In genomic region chr2:200888719-200889625, GRCh38 we compare ENCODE assay signal across 1 cellular context.
TF ChIP-seq lines count a peak whose summit lies in the region.

TSS of gene NIF3L1 (plus strand) at chr2:200889371. CDS start at chr2:200891944, 2,573 bp downstream.
TSS of gene PPIL3 (minus strand) at chr2:200889077. CDS start at chr2:200887615, 1,462 bp downstream.

TF ChIP-seq in A549, 52 proteins besides CTCF, POLR2A, EP300 and RAD21 (continued from another document):
- no peak for TF ChIP-seq FOSL2 (IDR thresholded peaks at IDR 0.05)
- TF ChIP-seq FOSL2 (CRISPR knock-in tag; IDR thresholded peaks at IDR 0.05) = peak; percentile 42
- TF ChIP-seq HOXB13 (CRISPR knock-in tag; IDR thresholded peaks at IDR 0.05; ENCODE audit: low read depth) = peak; percentile 17; the same call in 1 of the 2 replicates
- TF ChIP-seq HDAC2 (IDR thresholded peaks at IDR 0.05) = 0 out of 2 replicates have a peak, but pooled peaks have one; percentile 16
- TF ChIP-seq RARB (CRISPR knock-in tag; IDR thresholded peaks at IDR 0.05) = no peak
- TF ChIP-seq NPAS2 (CRISPR knock-in tag; IDR thresholded peaks at IDR 0.05; ENCODE audit: borderline replicate concordance) = no peak
- no peak for TF ChIP-seq CHD2 (IDR thresholded peaks at IDR 0.05; ENCODE audit: low read length, partially characterized antibody)
- peak; percentile 91 for TF ChIP-seq MAX (IDR thresholded peaks at IDR 0.05)
- no peak for TF ChIP-seq RCOR1 (IDR thresholded peaks at IDR 0.05; ENCODE audit: low read depth, low read length)
- no peak for TF ChIP-seq POLR2AphosphoS2 (conservative IDR thresholded peaks at IDR 0.05; ENCODE audit: low read length)
- TF ChIP-seq PHF8 (IDR thresholded peaks at IDR 0.05; ENCODE audit: borderline replicate concordance, low read depth) = peak; percentile 53; the same call in 1 of the 2 replicates
- TF ChIP-seq HOXB5 (CRISPR knock-in tag; IDR thresholded peaks at IDR 0.05) = peak; percentile 44; the same call in 1 of the 2 replicates
- no peak for TF ChIP-seq TP53 (CRISPR knock-in tag; IDR thresholded peaks at IDR 0.05)
- no peak for TF ChIP-seq ZSCAN20 (CRISPR knock-in tag; IDR thresholded peaks at IDR 0.05)
- TF ChIP-seq E2F6 (IDR thresholded peaks at IDR 0.05; ENCODE audit: borderline replicate concordance, low read depth) = peak; percentile 78; the same call in 1 of the 2 replicates
- peak; percentile 58; the same call in 2 of the 3 replicates for TF ChIP-seq BCL3 (IDR thresholded peaks at IDR 0.05)
- no peak for TF ChIP-seq FOSB (CRISPR knock-in tag; IDR thresholded peaks at IDR 0.05)
- TF ChIP-seq JUNB (IDR thresholded peaks at IDR 0.05) = no peak
- peak; percentile 70; the same call in 1 of the 2 replicates for TF ChIP-seq GATA3 (IDR thresholded peaks at IDR 0.05; ENCODE audit: borderline replicate concordance)
- peak; percentile 58; the same call in 1 of the 2 replicates for TF ChIP-seq MYC (IDR thresholded peaks at IDR 0.05; ENCODE audit: borderline replicate concordance, low read length)
- no peak for TF ChIP-seq EHF (CRISPR knock-in tag; IDR thresholded peaks at IDR 0.05)
